ENCODE assay signal across 23 cellular contexts in genomic region chr19:23065306-23065705, GRCh38. TPM values are rescaled to one million over a fixed set of nuclear protein-coding genes. Genes with fewer than 3 reads are reported as not detected.
"Had no signal": no experiment of that assay in that cellular context is flagged by ENCODE, and none has a peak within 500 bp of the region (broad histone marks: within the 10 kb centered on the region; RNA-seq: fewer than 3 reads in every experiment).

No MANE protein-coding gene starts in this region.

- H3K36me3 ChIP-seq: colonic mucosa, esophagus muscularis mucosa, esophagus squamous epithelium, gastrocnemius medialis, gastroesophageal sphincter, heart left ventricle, heart right ventricle had no signal

- H3K27ac ChIP-seq: colonic mucosa, coronary artery, dorsolateral prefrontal cortex, epithelial cell of prostate, esophagus muscularis mucosa, esophagus squamous epithelium, foreskin keratinocyte, gastrocnemius medialis, gastroesophageal sphincter, heart left ventricle, heart right ventricle had no signal

- H3K9me3 ChIP-seq: colonic mucosa, esophagus muscularis mucosa, gastrocnemius medialis, gastroesophageal sphincter, heart left ventricle had no signal

- H3K4me3 ChIP-seq: colonic mucosa, coronary artery, dorsolateral prefrontal cortex, esophagus muscularis mucosa, esophagus squamous epithelium, gastrocnemius medialis, gastroesophageal sphincter, heart left ventricle, heart right ventricle had no signal

- H3K4me1 ChIP-seq: colonic mucosa, foreskin keratinocyte, gastrocnemius medialis had no signal

- DNase-seq: colonic mucosa; cortex of kidney; dermis blood vessel endothelial cell; dorsolateral prefrontal cortex; effector CD4-positive, alpha-beta T cell; effector CD8-positive, alpha-beta T cell; effector memory CD4-positive, alpha-beta T cell; effector memory CD8-positive, alpha-beta T cell; endodermal cell; erythroblast; esophagus squamous epithelium; foreskin fibroblast; foreskin keratinocyte; foreskin melanocyte; gastrocnemius medialis; glutamatergic neuron; head of caudate nucleus; heart left ventricle; heart right ventricle had no signal

- H3K27me3 ChIP-seq: colonic mucosa, foreskin keratinocyte had no signal

RNA-seq across cellular contexts. Expression of gene ZNF730, which starts 51.5 kb away (rescaled TPM):
- polyA plus RNA-seq: heart left ventricle had no signal
